Comparison of ENCODE assay signal across 8 cellular contexts in the genomic region with DNA sequence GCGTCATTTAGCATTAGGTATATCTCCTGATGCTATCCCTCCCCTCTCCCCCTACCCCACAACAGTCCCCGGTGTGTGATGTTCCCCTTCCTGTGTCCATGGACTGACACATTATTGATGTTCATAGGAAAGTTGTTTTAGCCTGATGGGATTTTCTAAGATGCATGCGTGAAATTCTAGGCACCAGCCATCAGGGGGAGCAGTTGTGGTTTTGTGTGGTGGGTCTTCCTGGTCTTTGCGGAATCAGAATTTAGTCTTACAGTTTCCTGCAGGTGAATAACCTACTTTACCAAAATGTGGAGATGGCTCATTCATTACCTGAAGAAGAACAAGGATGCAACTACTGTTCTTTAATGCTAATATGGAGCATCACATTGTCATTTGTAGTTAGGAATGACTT.
A peak's percentile ranks its signal among the peaks of the same experiment; 100 is the strongest.
DNase-seq lines count a peak whose midpoint lies in the region; ATAC-seq and TF ChIP-seq lines count a peak whose summit lies in the region.

No MANE protein-coding gene starts in this region.

- H3K4me3 Mint-ChIP-seq in WTC11 = no peak overlapping the region

- no peak for DNase-seq in heart right ventricle
- no peak for DNase-seq in left cardiac atrium
- DNase-seq in Kasumi-1 (lab: John Stamatoyannopoulos, UW) = peak; percentile 4 to 23
- peak; percentile 30 for DNase-seq in WTC11 (ENCODE audit: low spot score)
- DNase-seq in globus pallidus (ENCODE audit: low spot score) = peak; percentile 11
- DNase-seq in stimulated activated CD8-positive, alpha-beta memory T cell treated with anti-CD3 and anti-CD28 coated beads, Interleukin-7, amount 100 ng/mL, for 4 hours (ENCODE audit: low read depth in 2 of 2) = peak; percentile 2 to 8
- DNase-seq in C1 segment of cervical spinal cord (lab: John Stamatoyannopoulos, UW) = no peak
- DNase-seq in NCI-H1048 (lab: John Stamatoyannopoulos, UW) = no peak

- no peak overlapping the region for H3K27ac Mint-ChIP-seq in WTC11

- H3K36me3 Mint-ChIP-seq in WTC11 = no peaks in the 10 kb centered on the region

- H3K27me3 Mint-ChIP-seq in WTC11 (ENCODE audit: low read depth) = no peaks in the 10 kb centered on the region

- POLR2A ChIA-PET in WTC11 (lab: Charles Lee) = no interaction called here

- no peaks in the 10 kb centered on the region for H3K36me3 ChIP-seq in heart right ventricle

- no peak overlapping the region for H3K27ac ChIP-seq in heart right ventricle

- CTCF ChIA-PET in WTC11 (lab: Charles Lee) = interaction anchor here (1.2 kb wide), 1 partner anchor 46 kb away, joined by 3 read pairs; no protein-coding TSS in a partner anchor

- 45 to 53% methylated on average over 4 of the region's 4 CpGs for WGBS in heart right ventricle, 2 donors

- TF ChIP-seq CTCF in heart right ventricle (IDR thresholded peaks at IDR 0.05) (peak; percentile 24 to 66 (median 59)), WTC11 (IDR thresholded peaks at IDR 0.05) (peak; percentile 57)

- no peaks in the 10 kb centered on the region for H3K27me3 ChIP-seq in heart right ventricle

- no peaks in the 10 kb centered on the region for H3K9me3 Mint-ChIP-seq in WTC11

- ATAC-seq in heart right ventricle (no peak), left cardiac atrium (no peak), WTC11 (peak; percentile 60)

- no peaks in the 10 kb centered on the region for H3K9me3 ChIP-seq in heart right ventricle

- H3K4me1 Mint-ChIP-seq in WTC11 = peaks cover 16% of the 10 kb centered on the region

- intact Hi-C loops in heart right ventricle (cut with DNase I) (loop anchor here in 3 of 10 donors (5.0 kb wide), 2 partner anchors 446 to 456 kb away; partner anchors contain the start of gene THBS1 (in 2 of the 3)), left cardiac atrium (cut with DNase I) (no loop called here)

- no peak overlapping the region for H3K4me3 ChIP-seq in heart right ventricle

- H3K4me1 ChIP-seq in heart right ventricle = peaks cover 3 to 40% (median 23%) of the 10 kb centered on the region in 9 donors

TF ChIP-seq in WTC11, 78 proteins besides CTCF, POLR2A, EP300 and RAD21:
- TF ChIP-seq TEAD4 (CRISPR knock-in tag; IDR thresholded peaks at IDR 0.05) (no peak), STAT6 (CRISPR knock-in tag; conservative IDR thresholded peaks at IDR 0.05; ENCODE audit: low read depth) (no peak), HMGA2 (CRISPR knock-in tag; IDR thresholded peaks at IDR 0.05) (no peak), OVOL2 (CRISPR knock-in tag; IDR thresholded peaks at IDR 0.05; ENCODE audit: borderline replicate concordance) (no peak), NFYB (CRISPR knock-in tag; conservative IDR thresholded peaks at IDR 0.05; ENCODE audit: low read depth) (no peak), TP53 (CRISPR knock-in tag; IDR thresholded peaks at IDR 0.05) (no peak), NFE2L1 (CRISPR knock-in tag; IDR thresholded peaks at IDR 0.05) (no peak), SMAD4 (CRISPR knock-in tag; IDR thresholded peaks at IDR 0.05) (no peak), CREM (CRISPR knock-in tag; IDR thresholded peaks at IDR 0.05) (no peak), FOXK1 (CRISPR knock-in tag; IDR thresholded peaks at IDR 0.05) (no peak)
- TF ChIP-seq, protein P1, sequence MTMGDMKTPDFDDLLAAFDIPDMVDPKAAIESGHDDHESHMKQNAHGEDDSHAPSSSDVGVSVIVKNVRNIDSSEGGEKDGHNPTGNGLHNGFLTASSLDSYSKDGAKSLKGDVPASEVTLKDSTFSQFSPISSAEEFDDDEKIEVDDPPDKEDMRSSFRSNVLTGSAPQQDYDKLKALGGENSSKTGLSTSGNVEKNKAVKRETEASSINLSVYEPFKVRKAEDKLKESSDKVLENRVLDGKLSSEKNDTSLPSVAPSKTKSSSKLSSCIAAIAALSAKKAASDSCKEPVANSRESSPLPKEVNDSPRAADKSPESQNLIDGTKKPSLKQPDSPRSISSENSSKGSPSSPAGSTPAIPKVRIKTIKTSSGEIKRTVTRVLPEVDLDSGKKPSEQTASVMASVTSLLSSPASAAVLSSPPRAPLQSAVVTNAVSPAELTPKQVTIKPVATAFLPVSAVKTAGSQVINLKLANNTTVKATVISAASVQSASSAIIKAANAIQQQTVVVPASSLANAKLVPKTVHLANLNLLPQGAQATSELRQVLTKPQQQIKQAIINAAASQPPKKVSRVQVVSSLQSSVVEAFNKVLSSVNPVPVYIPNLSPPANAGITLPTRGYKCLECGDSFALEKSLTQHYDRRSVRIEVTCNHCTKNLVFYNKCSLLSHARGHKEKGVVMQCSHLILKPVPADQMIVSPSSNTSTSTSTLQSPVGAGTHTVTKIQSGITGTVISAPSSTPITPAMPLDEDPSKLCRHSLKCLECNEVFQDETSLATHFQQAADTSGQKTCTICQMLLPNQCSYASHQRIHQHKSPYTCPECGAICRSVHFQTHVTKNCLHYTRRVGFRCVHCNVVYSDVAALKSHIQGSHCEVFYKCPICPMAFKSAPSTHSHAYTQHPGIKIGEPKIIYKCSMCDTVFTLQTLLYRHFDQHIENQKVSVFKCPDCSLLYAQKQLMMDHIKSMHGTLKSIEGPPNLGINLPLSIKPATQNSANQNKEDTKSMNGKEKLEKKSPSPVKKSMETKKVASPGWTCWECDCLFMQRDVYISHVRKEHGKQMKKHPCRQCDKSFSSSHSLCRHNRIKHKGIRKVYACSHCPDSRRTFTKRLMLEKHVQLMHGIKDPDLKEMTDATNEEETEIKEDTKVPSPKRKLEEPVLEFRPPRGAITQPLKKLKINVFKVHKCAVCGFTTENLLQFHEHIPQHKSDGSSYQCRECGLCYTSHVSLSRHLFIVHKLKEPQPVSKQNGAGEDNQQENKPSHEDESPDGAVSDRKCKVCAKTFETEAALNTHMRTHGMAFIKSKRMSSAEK (CRISPR knock-in tag; IDR thresholded peaks at IDR 0.05; ENCODE audit: borderline replicate concordance) = no peak
- TF ChIP-seq, protein P2, sequence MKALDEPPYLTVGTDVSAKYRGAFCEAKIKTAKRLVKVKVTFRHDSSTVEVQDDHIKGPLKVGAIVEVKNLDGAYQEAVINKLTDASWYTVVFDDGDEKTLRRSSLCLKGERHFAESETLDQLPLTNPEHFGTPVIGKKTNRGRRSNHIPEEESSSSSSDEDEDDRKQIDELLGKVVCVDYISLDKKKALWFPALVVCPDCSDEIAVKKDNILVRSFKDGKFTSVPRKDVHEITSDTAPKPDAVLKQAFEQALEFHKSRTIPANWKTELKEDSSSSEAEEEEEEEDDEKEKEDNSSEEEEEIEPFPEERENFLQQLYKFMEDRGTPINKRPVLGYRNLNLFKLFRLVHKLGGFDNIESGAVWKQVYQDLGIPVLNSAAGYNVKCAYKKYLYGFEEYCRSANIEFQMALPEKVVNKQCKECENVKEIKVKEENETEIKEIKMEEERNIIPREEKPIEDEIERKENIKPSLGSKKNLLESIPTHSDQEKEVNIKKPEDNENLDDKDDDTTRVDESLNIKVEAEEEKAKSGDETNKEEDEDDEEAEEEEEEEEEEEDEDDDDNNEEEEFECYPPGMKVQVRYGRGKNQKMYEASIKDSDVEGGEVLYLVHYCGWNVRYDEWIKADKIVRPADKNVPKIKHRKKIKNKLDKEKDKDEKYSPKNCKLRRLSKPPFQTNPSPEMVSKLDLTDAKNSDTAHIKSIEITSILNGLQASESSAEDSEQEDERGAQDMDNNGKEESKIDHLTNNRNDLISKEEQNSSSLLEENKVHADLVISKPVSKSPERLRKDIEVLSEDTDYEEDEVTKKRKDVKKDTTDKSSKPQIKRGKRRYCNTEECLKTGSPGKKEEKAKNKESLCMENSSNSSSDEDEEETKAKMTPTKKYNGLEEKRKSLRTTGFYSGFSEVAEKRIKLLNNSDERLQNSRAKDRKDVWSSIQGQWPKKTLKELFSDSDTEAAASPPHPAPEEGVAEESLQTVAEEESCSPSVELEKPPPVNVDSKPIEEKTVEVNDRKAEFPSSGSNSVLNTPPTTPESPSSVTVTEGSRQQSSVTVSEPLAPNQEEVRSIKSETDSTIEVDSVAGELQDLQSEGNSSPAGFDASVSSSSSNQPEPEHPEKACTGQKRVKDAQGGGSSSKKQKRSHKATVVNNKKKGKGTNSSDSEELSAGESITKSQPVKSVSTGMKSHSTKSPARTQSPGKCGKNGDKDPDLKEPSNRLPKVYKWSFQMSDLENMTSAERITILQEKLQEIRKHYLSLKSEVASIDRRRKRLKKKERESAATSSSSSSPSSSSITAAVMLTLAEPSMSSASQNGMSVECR (CRISPR knock-in tag; IDR thresholded peaks at IDR 0.05; ENCODE audit: borderline replicate concordance) = no peak
- TF ChIP-seq, protein P3, sequence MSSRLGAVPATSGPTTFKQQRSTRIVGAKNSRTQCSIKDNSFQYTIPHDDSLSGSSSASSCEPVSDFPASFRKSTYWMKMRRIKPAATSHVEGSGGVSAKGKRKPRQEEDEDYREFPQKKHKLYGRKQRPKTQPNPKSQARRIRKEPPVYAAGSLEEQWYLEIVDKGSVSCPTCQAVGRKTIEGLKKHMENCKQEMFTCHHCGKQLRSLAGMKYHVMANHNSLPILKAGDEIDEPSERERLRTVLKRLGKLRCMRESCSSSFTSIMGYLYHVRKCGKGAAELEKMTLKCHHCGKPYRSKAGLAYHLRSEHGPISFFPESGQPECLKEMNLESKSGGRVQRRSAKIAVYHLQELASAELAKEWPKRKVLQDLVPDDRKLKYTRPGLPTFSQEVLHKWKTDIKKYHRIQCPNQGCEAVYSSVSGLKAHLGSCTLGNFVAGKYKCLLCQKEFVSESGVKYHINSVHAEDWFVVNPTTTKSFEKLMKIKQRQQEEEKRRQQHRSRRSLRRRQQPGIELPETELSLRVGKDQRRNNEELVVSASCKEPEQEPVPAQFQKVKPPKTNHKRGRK (CRISPR knock-in tag; IDR thresholded peaks at IDR 0.05; ENCODE audit: borderline replicate concordance) = no peak

Comparison
In these comparisons a context has a peak if more than half of its experiments do, and no peak if none do; other contexts are left out.
1. DNase-seq: peak in Kasumi-1 (2 of 2), WTC11 (single experiment), globus pallidus (single experiment) and stimulated activated CD8-positive, alpha-beta memory T cell treated with anti-CD3 and anti-CD28 coated beads, Interleukin-7, amount 100 ng/mL, for 4 hours (2 of 2); none in heart right ventricle (0 of 2), left cardiac atrium (single experiment), C1 segment of cervical spinal cord (0 of 14) and NCI-H1048 (single experiment).